19 cellular contexts compared by ENCODE assay signal in the genomic region with DNA sequence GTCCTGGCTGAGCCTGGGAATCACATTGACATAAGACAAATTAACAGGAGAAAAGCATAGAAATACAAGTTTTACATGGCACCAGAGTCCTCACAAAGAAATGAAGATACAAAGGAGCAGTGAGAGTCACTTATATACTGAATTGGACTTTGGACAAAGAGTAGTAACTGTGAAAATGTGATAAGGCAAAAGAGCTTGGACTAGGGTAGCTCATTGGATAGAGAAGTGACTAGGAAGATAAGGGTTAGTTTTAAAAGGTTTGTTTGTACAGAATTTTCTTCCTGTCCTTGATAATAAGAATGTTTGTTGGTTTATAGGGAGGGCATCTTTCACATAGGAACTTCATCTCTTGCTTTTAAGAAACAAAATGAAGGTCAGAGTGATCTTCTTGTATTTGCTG.
"Had no signal": no experiment of that assay in that cellular context is flagged by ENCODE, and none has a peak within 500 bp of the region (broad histone marks: within the 10 kb centered on the region; RNA-seq: fewer than 3 reads in every experiment).

No MANE protein-coding gene starts in this region.

- H3K27me3 ChIP-seq: gastrocnemius medialis, left lung, neural progenitor cell, stomach, thyroid gland, vagina had no signal

- H3K36me3 ChIP-seq: gastrocnemius medialis, left lung, neural progenitor cell, stomach, thyroid gland, vagina had no signal

- H3K9me3 ChIP-seq: gastrocnemius medialis, left lung, stomach, thyroid gland, vagina had no signal

- DNase-seq: cortex of kidney; effector memory CD8-positive, alpha-beta T cell; foreskin fibroblast; gastrocnemius medialis; head of caudate nucleus; kidney; left lung; mesenchymal stem cell; naive thymus-derived CD4-positive, alpha-beta T cell; stimulated activated CD4-positive, alpha-beta T cell treated with anti-CD3 and anti-CD28 coated beads, Interleukin-2, amount 100 ng/mL, for 24 hours; stimulated activated CD4-positive, alpha-beta T cell treated with anti-CD3 and anti-CD28 coated beads, Interleukin-4, amount 100 ng/mL, for 24 hours; stimulated activated naive CD4-positive, alpha-beta T cell treated with Interleukin-2 at 50 U/mL for 16 hours; stomach; thyroid gland; trophoblast cell had no signal

- H3K4me1 ChIP-seq: gastrocnemius medialis, left lung, neural progenitor cell, parathyroid adenoma, thyroid gland, vagina had no signal

- H3K27ac ChIP-seq: gastrocnemius medialis, left lung, neural progenitor cell, parathyroid adenoma, stomach, thyroid gland, vagina had no signal

- FAIRE-seq: endometrium, kidney had no signal

- H3K4me3 ChIP-seq: gastrocnemius medialis, left lung, neural progenitor cell, stomach, thyroid gland, vagina had no signal
